25 cellular contexts compared by ENCODE assay signal in genomic region chr4:75056277-75056676, GRCh38.
"Had no signal": no experiment of that assay in that cellular context is flagged by ENCODE, and none has a peak within 500 bp of the region (broad histone marks: within the 10 kb centered on the region; RNA-seq: fewer than 3 reads in every experiment).

No MANE protein-coding gene starts in this region.

- ATAC-seq: body of pancreas, gastrocnemius medialis had no signal

- H3K4me1 Mint-ChIP-seq: activated CD4-positive, alpha-beta T cell treated with anti-CD3 and anti-CD28 coated beads, Interleukin-2, amount 10 ng/mL, durations not matched to agents 24 days and 14 days; activated naive CD8-positive, alpha-beta T cell treated with anti-CD3 and anti-CD28 coated beads for 36 hours had no signal

- H3K9me3 Mint-ChIP-seq: activated CD4-positive, alpha-beta memory T cell treated with anti-CD3 and anti-CD28 coated beads for 36 hours; activated CD4-positive, alpha-beta T cell treated with anti-CD3 and anti-CD28 coated beads, Interleukin-2, amount 10 ng/mL, durations not matched to agents 24 days and 14 days; activated naive CD4-positive, alpha-beta T cell treated with anti-CD3 and anti-CD28 coated beads for 36 hours; activated naive CD8-positive, alpha-beta T cell treated with anti-CD3 and anti-CD28 coated beads for 36 hours; activated T-helper 1 cell treated with anti-CD3 and anti-CD28 coated beads, Interleukin-12 subunit alpha, Interleukin-12 subunit beta, Interleukin-2, Interleukin-4 antibody, amounts not matched to agents 30 ng/mL and 10 ng/mL and 1 ng/mL, durations not matched to agents 14 hours and 24 hours and 36 hours; nephron had no signal

- H3K4me3 Mint-ChIP-seq: activated CD4-positive, alpha-beta memory T cell treated with anti-CD3 and anti-CD28 coated beads for 36 hours; activated CD4-positive, alpha-beta T cell treated with anti-CD3 and anti-CD28 coated beads, Interleukin-2, amount 10 ng/mL, durations not matched to agents 24 days and 14 days; activated naive CD4-positive, alpha-beta T cell treated with anti-CD3 and anti-CD28 coated beads for 36 hours; activated naive CD8-positive, alpha-beta T cell treated with anti-CD3 and anti-CD28 coated beads for 36 hours; activated T-helper 1 cell treated with anti-CD3 and anti-CD28 coated beads, Interleukin-12 subunit alpha, Interleukin-12 subunit beta, Interleukin-2, Interleukin-4 antibody, amounts not matched to agents 30 ng/mL and 10 ng/mL and 1 ng/mL, durations not matched to agents 14 hours and 24 hours and 36 hours; nephron had no signal

- H3K27me3 Mint-ChIP-seq: activated CD4-positive, alpha-beta T cell treated with anti-CD3 and anti-CD28 coated beads, Interleukin-2, amount 10 ng/mL, durations not matched to agents 24 days and 14 days; activated naive CD8-positive, alpha-beta T cell treated with anti-CD3 and anti-CD28 coated beads for 36 hours had no signal

- H3K36me3 Mint-ChIP-seq: activated CD4-positive, alpha-beta memory T cell treated with anti-CD3 and anti-CD28 coated beads for 36 hours; activated naive CD8-positive, alpha-beta T cell treated with anti-CD3 and anti-CD28 coated beads for 36 hours had no signal

- DNase-seq: activated CD4-positive, alpha-beta memory T cell treated with anti-CD3 and anti-CD28 coated beads for 36 hours; activated CD4-positive, alpha-beta T cell treated with anti-CD3 and anti-CD28 coated beads, Interleukin-2, amount 10 ng/mL, durations not matched to agents 24 days and 14 days; activated CD4-positive, CD25-positive, alpha-beta regulatory T cell treated with anti-CD3 and anti-CD28 coated beads, Interleukin-2, amount 50 U/mL, for 72 hours; activated CD8-positive, alpha-beta memory T cell treated with anti-CD3 and anti-CD28 coated beads, Interleukin-2, amount 50 U/mL, for 4 hours; activated effector memory CD4-positive, alpha-beta T cell treated with anti-CD3 and anti-CD28 coated beads, Interleukin-2, amount 50 U/mL, for 16 hours; activated naive CD4-positive, alpha-beta T cell treated with anti-CD3 and anti-CD28 coated beads for 36 hours; activated naive CD8-positive, alpha-beta T cell treated with anti-CD3 and anti-CD28 coated beads for 36 hours; activated T-cell treated with anti-CD3 and anti-CD28 coated beads, Interleukin-2, amount 50 U/mL, for 1 hour; adrenal gland; aorta; body of pancreas; dorsolateral prefrontal cortex; effector memory CD4-positive, alpha-beta T cell; gastrocnemius medialis; glutamatergic neuron; hippocampal formation; mesendoderm; ovary; retina; sigmoid colon; stimulated activated naive CD4-positive, alpha-beta T cell; T-helper 2 cell; tibial artery had no signal

- H3K27ac Mint-ChIP-seq: activated CD4-positive, alpha-beta memory T cell treated with anti-CD3 and anti-CD28 coated beads for 36 hours; activated CD4-positive, alpha-beta T cell treated with anti-CD3 and anti-CD28 coated beads, Interleukin-2, amount 10 ng/mL, durations not matched to agents 24 days and 14 days; activated naive CD4-positive, alpha-beta T cell treated with anti-CD3 and anti-CD28 coated beads for 36 hours; activated naive CD8-positive, alpha-beta T cell treated with anti-CD3 and anti-CD28 coated beads for 36 hours; activated T-helper 1 cell treated with anti-CD3 and anti-CD28 coated beads, Interleukin-12 subunit alpha, Interleukin-12 subunit beta, Interleukin-2, Interleukin-4 antibody, amounts not matched to agents 30 ng/mL and 10 ng/mL and 1 ng/mL, durations not matched to agents 14 hours and 24 hours and 36 hours; nephron had no signal
